ENCODE assay signal across 14 cellular contexts in genomic region chr20:62876441-62876825, GRCh38. TPM values are rescaled to one million over a fixed set of nuclear protein-coding genes. Genes with fewer than 3 reads are reported as not detected.
DNase-seq lines count a peak whose midpoint lies in the region; TF ChIP-seq lines count a peak whose summit lies in the region.
"Had no signal": no experiment of that assay in that cellular context is flagged by ENCODE, and none has a peak within 500 bp of the region (broad histone marks: within the 10 kb centered on the region; RNA-seq: fewer than 3 reads in every experiment).

No MANE protein-coding gene starts in this region.

- H3K36me3 ChIP-seq in SK-N-SH (replicated peaks in 1 of 2; ENCODE audit: control insufficient read depth in 1 of 2, insufficient read depth in 2 of 2, low read length in 1 of 2) (peaks cover 5 to 20% of the 10 kb centered on the region in 2 experiments), tibial artery (peaks cover 11 to 23% (median 15%) of the 10 kb centered on the region in 3 donors)

- H4K20me1 ChIP-seq in SK-N-SH (ENCODE audit: insufficient read depth), result no peaks in the 10 kb centered on the region

- H3K4me3 ChIP-seq in SK-N-SH (ENCODE audit: low read depth in 2 of 2, low read length in 1 of 2) (no peak overlapping the region), coronary artery (no peak overlapping the region), tibial artery (no peak overlapping the region), lower leg skin (ENCODE audit: low read depth, poor library complexity, severe bottlenecking) (no peak overlapping the region)

- peak; percentile 31 for DNase-seq in SK-N-SH
- DNase-seq in coronary artery (ENCODE audit: low spot score), result no peak
- no peak for DNase-seq in mesothelial cell of epicardium (ENCODE audit: low spot score in 2 of 2, unreplicated experiment in 2 of 2)
- no peak for DNase-seq in tibial artery
- DNase-seq in central memory CD4-positive, alpha-beta T cell, result no peak
- DNase-seq in NCI-H2227 (lab: John Stamatoyannopoulos, UW; ENCODE audit: unreplicated experiment), result no peak
- no peak for DNase-seq in lower leg skin (ENCODE audit: low spot score in 2 of 2)
- DNase-seq: activated T-cell treated with anti-CD3 and anti-CD28 coated beads, Interleukin-2, amount 50 U/mL, for 4 hours; DMS53; GOT3; NCI-H1048; NCI-H526 treated with DMSO at 0.1 percent for 48 hours; SHP77 had no signal

- H3K4me3 Mint-ChIP-seq in mesothelial cell of epicardium, result no peak overlapping the region
- H3K4me3 Mint-ChIP-seq: activated T-cell treated with anti-CD3 and anti-CD28 coated beads, Interleukin-2, amount 50 U/mL, for 4 hours had no signal

- H3K4me1 ChIP-seq in SK-N-SH (ENCODE audit: control insufficient read depth in 1 of 2, insufficient read depth in 2 of 2, low read depth in 1 of 2, low read length in 1 of 2) (peaks cover 4 to 19% of the 10 kb centered on the region in 2 experiments; a peak in 3 of 4 replicates), tibial artery (peaks cover 5 to 21% (median 20%) of the 10 kb centered on the region in 4 donors)

- H3K9me3 ChIP-seq in SK-N-SH (no peaks in the 10 kb centered on the region), tibial artery (no peaks in the 10 kb centered on the region)

- H3K4me1 Mint-ChIP-seq in mesothelial cell of epicardium, result peaks cover 23% of the 10 kb centered on the region

- H3K4me2 ChIP-seq in SK-N-SH, result no peak overlapping the region

- no peak for TF ChIP-seq POLR2A in lower leg skin (IDR thresholded peaks at IDR 0.05)

- peak overlapping the region; percentile 82 to 93; a peak in 3 of 4 replicates for H3K27ac ChIP-seq in SK-N-SH (ENCODE audit: low read depth in 2 of 2, low read length in 1 of 2)
- H3K27ac ChIP-seq in coronary artery, result peak overlapping the region; percentile 68 to 75
- peak overlapping the region; percentile 77 to 79 for H3K27ac ChIP-seq in tibial artery
- H3K27ac ChIP-seq: brain microvascular endothelial cell had no signal

- H3K9me3 Mint-ChIP-seq in mesothelial cell of epicardium, result no peaks in the 10 kb centered on the region
- H3K9me3 Mint-ChIP-seq: activated T-cell treated with anti-CD3 and anti-CD28 coated beads, Interleukin-2, amount 50 U/mL, for 4 hours had no signal

- H2AFZ ChIP-seq in SK-N-SH (ENCODE audit: low read depth), result no peak overlapping the region

- CTCF ChIA-PET in SK-N-SH (lab: Yijun Ruan, JAX), result interaction anchor here (0.5 to 7.4 kb wide), 14 partner anchors 10 to 138 kb away, joined by 3 to 86 read pairs (median 8); partner anchors contain the start of gene TCFL5

- H3K9ac ChIP-seq in SK-N-SH, result no peak overlapping the region

- POLR2A ChIA-PET in SK-N-SH (lab: Yijun Ruan, JAX), result interaction anchor here (1.7 kb wide), 1 partner anchor 11 kb away, joined by 14 read pairs; no protein-coding TSS in a partner anchor

- H3F3A ChIP-seq in SK-N-SH (replicated peaks; ENCODE audit: insufficient read depth), result peaks cover 31% of the 10 kb centered on the region

- H3K79me2 ChIP-seq in SK-N-SH (ENCODE audit: insufficient read depth), result no peaks in the 10 kb centered on the region

- no peaks in the 10 kb centered on the region for H3K9me2 ChIP-seq in SK-N-SH

- intact Hi-C loops in tibial artery (cut with DNase I; ENCODE audit: low total_unique reads) (loop anchor here (10.0 kb wide), 2 partner anchors 58 to 128 kb away; partner anchors contain the start of genes BHLHE23 and GID8), lower leg skin (cut with DNase I; ENCODE audit: low total_unique reads) (loop anchor here (10.0 kb wide), 1 partner anchor 128 kb away; the partner anchor contains the start of gene BHLHE23)

- 94% methylated on average over 12 of the region's 13 CpGs for WGBS in SK-N-SH (ENCODE audit: low lambda C conversion rate)
- 59 to 73% methylated on average over 13 of the region's 13 CpGs for WGBS in lower leg skin, 2 donors

- H3K27me3 ChIP-seq in SK-N-SH (ENCODE audit: insufficient read depth) (no peaks in the 10 kb centered on the region), tibial artery (no peaks in the 10 kb centered on the region)
- H3K27me3 ChIP-seq: brain microvascular endothelial cell had no signal

- peaks cover 2% of the 10 kb centered on the region for H3K36me3 Mint-ChIP-seq in mesothelial cell of epicardium

- TF ChIP-seq RAD21 in SK-N-SH (IDR thresholded peaks at IDR 0.05; ENCODE audit: low read length), result no peak

- H3K27ac Mint-ChIP-seq in mesothelial cell of epicardium, result peak overlapping the region; percentile 39

- no peaks in the 10 kb centered on the region for H3K27me3 Mint-ChIP-seq in mesothelial cell of epicardium (ENCODE audit: low read depth)

- no peak for TF ChIP-seq EP300 in SK-N-SH (IDR thresholded peaks at IDR 0.05; ENCODE audit: borderline replicate concordance in 1 of 2, low read depth in 1 of 2, low read length in 1 of 2)

- TF ChIP-seq CTCF in SK-N-SH (IDR thresholded peaks at IDR 0.05), result no peak
- no peak for TF ChIP-seq CTCF in coronary artery (IDR thresholded peaks at IDR 0.05)
- TF ChIP-seq CTCF in mesothelial cell of epicardium (IDR thresholded peaks at IDR 0.05; ENCODE audit: unreplicated experiment), result no peak
- no peak for TF ChIP-seq CTCF in tibial artery (IDR thresholded peaks at IDR 0.05)
- TF ChIP-seq CTCF in lower leg skin (IDR thresholded peaks at IDR 0.05), result no peak

TF ChIP-seq in SK-N-SH, 30 proteins besides CTCF, POLR2A, EP300 and RAD21:
- TF ChIP-seq GABPA (IDR thresholded peaks at IDR 0.05; ENCODE audit: low read depth) (no peak), FOXM1 (IDR thresholded peaks at IDR 0.05; ENCODE audit: low read depth) (no peak), RFX5 (IDR thresholded peaks at IDR 0.05; ENCODE audit: low read length) (no peak), JUND (IDR thresholded peaks at IDR 0.05) (no peak), FOXJ3 (CRISPR knock-in tag; IDR thresholded peaks at IDR 0.05) (no peak), TAF1 (IDR thresholded peaks at IDR 0.05; ENCODE audit: borderline replicate concordance, low read depth, low read length) (no peak), NRF1 (IDR thresholded peaks at IDR 0.05; ENCODE audit: low read depth, low read length) (no peak), NFIC (IDR thresholded peaks at IDR 0.05; ENCODE audit: borderline replicate concordance) (no peak), PBX3 (IDR thresholded peaks at IDR 0.05) (no peak), POLR2AphosphoS5 (IDR thresholded peaks at IDR 0.05; ENCODE audit: low read depth, low read length) (no peak), USF2 (IDR thresholded peaks at IDR 0.05; ENCODE audit: borderline replicate concordance, low read depth, low read length) (no peak), SMC3 (IDR thresholded peaks at IDR 0.05; ENCODE audit: low read depth, low read length) (no peak), RXRA (IDR thresholded peaks at IDR 0.05; ENCODE audit: borderline replicate concordance, low read depth) (no peak), TEAD4 (IDR thresholded peaks at IDR 0.05; ENCODE audit: borderline replicate concordance, insufficient read depth) (no peak), YY1 (IDR thresholded peaks at IDR 0.05; ENCODE audit: low read depth) (no peak), CHD2 (IDR thresholded peaks at IDR 0.05; ENCODE audit: low read length, partially characterized antibody) (no peak), EZH2phosphoT487 (IDR thresholded peaks at IDR 0.05; ENCODE audit: borderline replicate concordance, low read depth) (no peak)
TF ChIP-seq in SK-N-SH: peak in this region for 0.

RNA-seq across cellular contexts. Expression of gene TCFL5, which starts 14.8 kb away (rescaled TPM):
- 10.1 and 11.2 TPM in 2 replicates for polyA plus RNA-seq in SK-N-SH (2012; rRNA removed)
- 14.5 and 14.6 TPM in 2 replicates for polyA plus RNA-seq in SK-N-SH (2012; cell fraction: cytosol; rRNA removed)
- 8.8 and 12.4 TPM in 2 replicates for polyA plus RNA-seq in SK-N-SH (2012; cell fraction: nucleus; rRNA removed)
- total RNA-seq in mesothelial cell of epicardium, result 12.0 to 12.6 TPM (median 12.2 TPM) in 3 replicates
- 10 to 100 TPM; 12.1 to 13.9 (median 13.1) TPM for total RNA-seq in lower leg skin

RNA-seq across cellular contexts. Expression of gene DIDO1, which starts 49.9 kb away (rescaled TPM):
- 14.7 and 15.6 TPM in 2 replicates for polyA plus RNA-seq in SK-N-SH (2012; rRNA removed)
- polyA plus RNA-seq in SK-N-SH (2012; cell fraction: cytosol; rRNA removed), result 9.5 and 11.1 TPM in 2 replicates
- 59.9 and 69.2 TPM in 2 replicates for polyA plus RNA-seq in SK-N-SH (2012; cell fraction: nucleus; rRNA removed)
- total RNA-seq in mesothelial cell of epicardium (70.3 to 73.1 TPM (median 70.5 TPM) in 3 replicates), lower leg skin (100 to 1,000 TPM in 1 of 4 donors, 10 to 100 TPM in 3; 54.2 to 105 (median 70.7) TPM)

RNA-seq across cellular contexts. Expression of gene COL9A3, which starts 59.6 kb away (rescaled TPM):
- 1.3 and 2.5 TPM in 2 replicates for polyA plus RNA-seq in SK-N-SH (2012; rRNA removed)
- polyA plus RNA-seq in SK-N-SH (2012; cell fraction: cytosol; rRNA removed), result 1.2 and 1.7 TPM in 2 replicates
- polyA plus RNA-seq in SK-N-SH (2012; cell fraction: nucleus; rRNA removed), result 6.2 and 7.8 TPM in 2 replicates
- 573 to 576 TPM (median 576 TPM) in 3 replicates for total RNA-seq in mesothelial cell of epicardium
- 10 to 100 TPM in 2 of 4 donors, 1 to 10 TPM in 2; 5.6 to 14.1 (median 10.8) TPM for total RNA-seq in lower leg skin

Comparison
In these comparisons a context has a peak if more than half of its experiments do, and no peak if none do; other contexts are left out.
1. RNA of gene COL9A3, which starts 59.6 kb away (total RNA-seq): 573 to 576 TPM in mesothelial cell of epicardium; 5.6 to 14.1 TPM in lower leg skin; every median in the first group is over 10 times any median in the second.
2. Peak in every context shown above with its lines, with median percentiles within 50 percentile points of each other: H3K27ac ChIP-seq.